ENCODE assay signal across 8 cellular contexts in the genomic region with DNA sequence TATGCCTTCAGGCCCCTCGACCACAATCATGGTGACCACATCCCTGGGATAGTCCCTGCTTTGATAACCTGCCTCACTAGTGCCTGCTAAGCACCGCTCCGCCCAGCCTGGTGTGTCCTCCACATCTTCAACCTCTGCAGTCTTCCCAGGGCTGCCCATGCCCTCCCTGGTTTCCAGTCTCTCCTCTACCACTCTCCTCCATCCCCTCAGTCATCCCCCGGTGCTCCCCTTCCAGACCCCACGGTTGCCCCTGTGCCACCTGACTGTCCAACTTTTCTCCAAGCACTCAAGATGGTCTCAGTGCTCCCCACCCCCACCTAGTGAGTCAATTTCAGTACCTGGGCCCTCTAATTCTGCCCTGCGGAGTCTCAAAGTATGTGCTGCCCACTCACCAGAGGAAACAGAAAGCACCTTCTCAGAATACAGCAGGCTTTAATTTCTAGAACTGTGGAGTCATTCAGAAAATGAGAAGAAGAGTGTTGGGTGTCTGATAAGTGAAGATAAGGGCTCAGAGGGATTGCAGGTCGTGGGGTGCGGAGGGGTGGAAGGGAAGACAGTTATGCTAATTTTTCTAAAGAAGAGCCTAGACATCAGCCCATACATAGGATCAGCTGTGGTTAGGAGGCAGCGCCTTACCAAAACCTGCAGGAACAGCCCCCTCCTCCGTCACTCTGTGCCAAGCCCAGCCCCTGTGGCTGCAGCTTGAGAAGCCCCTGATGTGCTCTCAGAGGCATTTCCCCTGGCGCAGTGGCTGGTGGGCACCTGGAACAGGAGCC. TPM values are rescaled to one million over a fixed set of nuclear protein-coding genes. Genes with fewer than 3 reads are reported as not detected.
DNase-seq lines count a peak whose midpoint lies in the region; ATAC-seq and TF ChIP-seq lines count a peak whose summit lies in the region.

No MANE protein-coding gene starts in this region.

- H3K27ac Mint-ChIP-seq in CD4-positive, alpha-beta memory T cell, result peak overlapping the region; percentile 70 to 96 (median 92)
- peak overlapping the region; percentile 94 for H3K27ac Mint-ChIP-seq in activated naive CD8-positive, alpha-beta T cell treated with anti-CD3 and anti-CD28 coated beads, Interleukin-2, amount 50 U/mL, for 24 hours
- peak overlapping the region; percentile 89 for H3K27ac Mint-ChIP-seq in stimulated activated memory B cell treated with anti-CD40 and anti-IgM and Interleukin-4, amounts not matched to agents 10 μg/mL and 1 μg/mL and 100 μg/mL, for 72 hours

- CTCF ChIA-PET in CD4-positive, alpha-beta memory T cell (lab: Charles Lee; ENCODE audit: partially characterized antibody), result interaction anchor here (0.7 to 2.5 kb wide), 5 partner anchors 10 to 165 kb away, joined by 3 to 8 read pairs (median 5); no protein-coding TSS in a partner anchor

- TF ChIP-seq POLR2A in breast epithelium (IDR thresholded peaks at IDR 0.05), result no peak

- peak in 2 of 5 donors; percentile 41 to 73 for DNase-seq in CD4-positive, alpha-beta memory T cell
- peak; percentile 45 for DNase-seq in KG1 (lab: John Stamatoyannopoulos, UW)
- DNase-seq in activated naive CD8-positive, alpha-beta T cell treated with anti-CD3 and anti-CD28 coated beads, Interleukin-2, amount 50 U/mL, for 24 hours, result peak; percentile 75
- DNase-seq in breast epithelium (ENCODE audit: low spot score in 2 of 2), result no peak
- DNase-seq in cortex of kidney (lab: John Stamatoyannopoulos, UW), result no peak
- DNase-seq in NCI-H526 (lab: John Stamatoyannopoulos, UW), result no peak

- no peaks in the 10 kb centered on the region for H3K9me3 Mint-ChIP-seq in CD4-positive, alpha-beta memory T cell
- H3K9me3 Mint-ChIP-seq in activated naive CD8-positive, alpha-beta T cell treated with anti-CD3 and anti-CD28 coated beads, Interleukin-2, amount 50 U/mL, for 24 hours, result no peaks in the 10 kb centered on the region
- no peaks in the 10 kb centered on the region for H3K9me3 Mint-ChIP-seq in stimulated activated memory B cell treated with anti-CD40 and anti-IgM and Interleukin-4, amounts not matched to agents 10 μg/mL and 1 μg/mL and 100 μg/mL, for 72 hours

- no peaks in the 10 kb centered on the region for H3K36me3 Mint-ChIP-seq in CD4-positive, alpha-beta memory T cell
- H3K36me3 Mint-ChIP-seq in activated naive CD8-positive, alpha-beta T cell treated with anti-CD3 and anti-CD28 coated beads, Interleukin-2, amount 50 U/mL, for 24 hours (ENCODE audit: low read depth), result no peaks in the 10 kb centered on the region
- H3K36me3 Mint-ChIP-seq in stimulated activated memory B cell treated with anti-CD40 and anti-IgM and Interleukin-4, amounts not matched to agents 10 μg/mL and 1 μg/mL and 100 μg/mL, for 72 hours, result no peaks in the 10 kb centered on the region

- no peaks in the 10 kb centered on the region for H3K36me3 ChIP-seq in CD4-positive, alpha-beta memory T cell (ENCODE audit: insufficient read depth, low read length)
- H3K36me3 ChIP-seq in breast epithelium, result no peaks in the 10 kb centered on the region

- peak overlapping the region; percentile 20 to 45 for H3K4me3 ChIP-seq in CD4-positive, alpha-beta memory T cell (ENCODE audit: low read length in 2 of 2)
- no peak overlapping the region for H3K4me3 ChIP-seq in breast epithelium

- H3K27me3 ChIP-seq in CD4-positive, alpha-beta memory T cell (ENCODE audit: insufficient read depth, low read length), result no peaks in the 10 kb centered on the region
- no peaks in the 10 kb centered on the region for H3K27me3 ChIP-seq in breast epithelium

- intact Hi-C loops in CD4-positive, alpha-beta memory T cell (cut with micrococcal nuclease), result no loop called here
- intact Hi-C loops in breast epithelium (cut with DNase I; ENCODE audit: low total_unique reads), result no loop called here

- H3K27ac ChIP-seq in CD4-positive, alpha-beta memory T cell (ENCODE audit: low read depth, low read length), result peak overlapping the region; percentile 54
- peak overlapping the region in 1 of 2 donors; percentile 66 for H3K27ac ChIP-seq in breast epithelium

- H3K27me3 Mint-ChIP-seq in CD4-positive, alpha-beta memory T cell, result no peaks in the 10 kb centered on the region
- H3K27me3 Mint-ChIP-seq in activated naive CD8-positive, alpha-beta T cell treated with anti-CD3 and anti-CD28 coated beads, Interleukin-2, amount 50 U/mL, for 24 hours, result no peaks in the 10 kb centered on the region
- no peaks in the 10 kb centered on the region for H3K27me3 Mint-ChIP-seq in stimulated activated memory B cell treated with anti-CD40 and anti-IgM and Interleukin-4, amounts not matched to agents 10 μg/mL and 1 μg/mL and 100 μg/mL, for 72 hours

- TF ChIP-seq CTCF in breast epithelium (IDR thresholded peaks at IDR 0.05), result no peak

- H3K4me1 Mint-ChIP-seq in CD4-positive, alpha-beta memory T cell, result peaks cover 64 to 94% (median 79%) of the 10 kb centered on the region in 4 donors
- peaks cover 97% of the 10 kb centered on the region for H3K4me1 Mint-ChIP-seq in activated naive CD8-positive, alpha-beta T cell treated with anti-CD3 and anti-CD28 coated beads, Interleukin-2, amount 50 U/mL, for 24 hours
- peaks cover 79% of the 10 kb centered on the region for H3K4me1 Mint-ChIP-seq in stimulated activated memory B cell treated with anti-CD40 and anti-IgM and Interleukin-4, amounts not matched to agents 10 μg/mL and 1 μg/mL and 100 μg/mL, for 72 hours

- peak overlapping the region; percentile 47 to 84 (median 78) for H3K4me3 Mint-ChIP-seq in CD4-positive, alpha-beta memory T cell
- H3K4me3 Mint-ChIP-seq in activated naive CD8-positive, alpha-beta T cell treated with anti-CD3 and anti-CD28 coated beads, Interleukin-2, amount 50 U/mL, for 24 hours, result peak overlapping the region; percentile 71
- peak overlapping the region; percentile 58 for H3K4me3 Mint-ChIP-seq in stimulated activated memory B cell treated with anti-CD40 and anti-IgM and Interleukin-4, amounts not matched to agents 10 μg/mL and 1 μg/mL and 100 μg/mL, for 72 hours

- peak; percentile 38 for ATAC-seq in GM21423 (IDR thresholded peaks at IDR 0.05; ENCODE audit: unreplicated experiment)
- ATAC-seq in activated naive CD8-positive, alpha-beta T cell treated with anti-CD3 and anti-CD28 coated beads, Interleukin-2, amount 50 U/mL, for 24 hours, result peak; percentile 78
- peak; percentile 79 for ATAC-seq in stimulated activated memory B cell treated with anti-CD40 and anti-IgM and Interleukin-4, amounts not matched to agents 10 μg/mL and 1 μg/mL and 100 μg/mL, for 72 hours

- peaks cover 89% of the 10 kb centered on the region for H3K4me1 ChIP-seq in CD4-positive, alpha-beta memory T cell (ENCODE audit: insufficient read depth, low read length)
- H3K4me1 ChIP-seq in breast epithelium, result no peaks in the 10 kb centered on the region

- H3K9me3 ChIP-seq in CD4-positive, alpha-beta memory T cell (ENCODE audit: control insufficient read depth in 1 of 2, low read length in 2 of 2), result no peaks in the 10 kb centered on the region
- H3K9me3 ChIP-seq in breast epithelium, result no peaks in the 10 kb centered on the region

- POLR2A ChIA-PET in CD4-positive, alpha-beta memory T cell (lab: Charles Lee; ENCODE audit: partially characterized antibody), result interaction anchor here (0.7 to 3.2 kb wide), 9 partner anchors 10 to 190 kb away, joined by 3 to 41 read pairs (median 7); no protein-coding TSS in a partner anchor

RNA-seq across cellular contexts. Expression of a gene that starts 53.6 kb away (rescaled TPM):
- 100 to 1,000 TPM; 112 to 115 TPM for total RNA-seq in CD4-positive, alpha-beta memory T cell
- polyA plus RNA-seq in CD4-positive, alpha-beta memory T cell, result 10 to 100 TPM; 80.8 to 88.5 TPM
- total RNA-seq in breast epithelium, result 10 to 100 TPM; 79.0 to 85.9 (median 83.4) TPM

Comparison
In these comparisons a context has a peak if more than half of its experiments do, and no peak if none do; other contexts are left out.
1. DNase-seq: peak in KG1 (single experiment) and activated naive CD8-positive, alpha-beta T cell treated with anti-CD3 and anti-CD28 coated beads, Interleukin-2, amount 50 U/mL, for 24 hours (single experiment); none in breast epithelium (0 of 2), cortex of kidney (single experiment) and NCI-H526 (0 of 2).
2. H3K4me3 ChIP-seq: peak in CD4-positive, alpha-beta memory T cell (2 of 2); none in breast epithelium (0 of 3).
3. Peak in every context shown above with its lines, with median percentiles within 50 percentile points of each other: H3K27ac Mint-ChIP-seq, H3K4me3 Mint-ChIP-seq and ATAC-seq.